Comparison of ENCODE assay signal across 8 cellular contexts in the genomic region with DNA sequence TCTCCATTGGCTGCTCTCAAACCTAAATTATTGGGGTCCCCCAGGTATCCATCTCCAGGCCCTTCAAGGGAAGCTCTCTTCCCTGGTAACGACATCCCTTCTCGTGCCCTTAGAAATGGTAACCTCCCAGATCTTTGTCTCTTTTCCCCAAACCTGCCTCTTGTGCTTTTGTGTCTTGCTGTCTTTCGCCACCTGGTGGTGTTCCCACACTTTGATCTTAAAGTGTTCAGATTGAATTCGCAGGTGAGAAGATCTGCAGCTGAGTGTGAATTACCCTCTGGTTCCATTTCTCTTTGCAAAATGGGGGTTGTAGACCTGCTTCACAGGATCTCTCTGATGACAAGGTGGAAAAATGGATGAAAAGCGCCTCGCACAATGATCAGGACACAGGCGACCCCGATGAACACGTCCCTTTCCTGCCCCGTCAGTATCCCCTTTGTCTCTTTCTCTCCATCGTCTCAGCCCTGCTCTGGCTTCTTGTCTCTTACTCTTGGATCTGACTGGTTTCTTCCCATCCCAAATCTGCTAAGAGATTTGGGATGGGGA.
DNase-seq lines count a peak whose midpoint lies in the region; ATAC-seq, FAIRE-seq and TF ChIP-seq lines count a peak whose summit lies in the region.

No MANE protein-coding gene starts in this region.

- H3K27me3 ChIP-seq in DOHH2 (ENCODE audit: control insufficient read depth, low read length) (no peaks in the 10 kb centered on the region), HUES6 (ENCODE audit: control insufficient read depth, insufficient read depth, low read length) (no peaks in the 10 kb centered on the region)

- H3K27ac ChIP-seq in DOHH2 (ENCODE audit: low read depth, low read length) (no peak overlapping the region), HUES6 (ENCODE audit: low read depth, low read length) (peak overlapping the region; percentile 67)

- H3K4me2 ChIP-seq in DOHH2 (ENCODE audit: low read length), result no peak overlapping the region

- peak; percentile 66 for TF ChIP-seq CTCF in DOHH2 (IDR thresholded peaks at IDR 0.05; ENCODE audit: low read depth, low read length, poor library complexity, severe bottlenecking)

- no peaks in the 10 kb centered on the region for H3K36me3 ChIP-seq in DOHH2 (ENCODE audit: control insufficient read depth, low read length)
- H3K36me3 ChIP-seq in HUES6 (ENCODE audit: control insufficient read depth, insufficient read depth, low read length), result no peaks in the 10 kb centered on the region; the same call in 1 of the 2 replicates

- peak; percentile 79 for FAIRE-seq in RCC 7860 (lab: Jason Lieb, UNC)

- no peaks in the 10 kb centered on the region for H3K79me2 ChIP-seq in DOHH2 (ENCODE audit: control insufficient read depth, low read length)

- H3F3A ChIP-seq in DOHH2 (ENCODE audit: control insufficient read depth, insufficient read depth), result no peaks in the 10 kb centered on the region

- no peaks in the 10 kb centered on the region for H3K9me2 ChIP-seq in DOHH2 (replicated peaks; ENCODE audit: control insufficient read depth, low read length)

- peak overlapping the region; percentile 74 for H3K9ac ChIP-seq in HUES6 (ENCODE audit: low read length)

- H4K20me1 ChIP-seq in DOHH2 (ENCODE audit: control insufficient read depth, insufficient read depth, low read depth, low read length), result no peaks in the 10 kb centered on the region

- H3K4me3 ChIP-seq in DOHH2 (ENCODE audit: low read length), result no peak overlapping the region
- peak overlapping the region; percentile 11; the same call in 1 of the 2 replicates for H3K4me3 ChIP-seq in HUES6 (ENCODE audit: low read depth, low read length)

- no peaks in the 10 kb centered on the region for H3K9me3 ChIP-seq in DOHH2 (ENCODE audit: control insufficient read depth, insufficient read depth, low read length)
- H3K9me3 ChIP-seq in HUES6 (ENCODE audit: control insufficient read depth, insufficient read depth, low read depth, low read length), result no peaks in the 10 kb centered on the region

- no peak for ATAC-seq in GM19035 (IDR thresholded peaks at IDR 0.05; ENCODE audit: unreplicated experiment)
- ATAC-seq in GM18861 (IDR thresholded peaks at IDR 0.05; ENCODE audit: unreplicated experiment), result no peak

- peak; percentile 72 for DNase-seq in RCC 7860 (ENCODE audit: low spot score)
- peak; percentile 14 for DNase-seq in amniotic stem cell (lab: John Stamatoyannopoulos, UW)
- peak; percentile 73 for DNase-seq in iris pigment epithelial cell (ENCODE audit: low read depth)
- DNase-seq in stimulated activated CD8-positive, alpha-beta memory T cell treated with anti-CD3 and anti-CD28 coated beads, Interleukin-2, amount 100 ng/mL, for 1 hour (ENCODE audit: low read depth in 2 of 2), result peak; percentile 3 to 9

- H3K4me1 ChIP-seq in DOHH2 (ENCODE audit: control insufficient read depth, low read length) (no peaks in the 10 kb centered on the region), HUES6 (ENCODE audit: control insufficient read depth, insufficient read depth, low read length) (peaks cover 17% of the 10 kb centered on the region)

Comparison
In these comparisons a context has a peak if more than half of its experiments do, and no peak if none do; other contexts are left out.
1. DNase-seq: peak in every context shown above with its lines; median percentile 73 in iris pigment epithelial cell; 72 in RCC 7860; 14 in amniotic stem cell; 6 in stimulated activated CD8-positive, alpha-beta memory T cell treated with anti-CD3 and anti-CD28 coated beads, Interleukin-2, amount 100 ng/mL, for 1 hour.